In genomic region chr9:17810728-17811634, GRCh38 we compare ENCODE assay signal across 8 cellular contexts.
DNase-seq lines count a peak whose midpoint lies in the region; ATAC-seq and TF ChIP-seq lines count a peak whose summit lies in the region.

No MANE protein-coding gene starts in this region.

- 14 to 21% methylated on average over 10 to 14 of the region's 14 CpGs for WGBS in transverse colon (ENCODE audit: low coverage in 1 of 2), 2 donors

- H3K9me3 ChIP-seq in mucosa of descending colon (no peaks in the 10 kb centered on the region), transverse colon (no peaks in the 10 kb centered on the region)

- peaks cover 7% of the 10 kb centered on the region for H3K4me1 ChIP-seq in mucosa of descending colon (ENCODE audit: low read depth)
- H3K4me1 ChIP-seq in transverse colon, result peaks cover 0 to 14% (median 2%) of the 10 kb centered on the region in 4 donors

- intact Hi-C loops in Calu3 (cut with micrococcal nuclease; ENCODE audit: unreplicated experiment), result loop anchor here (1.0 to 10.0 kb wide), 5 partner anchors 251 to 1216 kb away; no protein-coding TSS in a partner anchor
- intact Hi-C loops in mucosa of descending colon (cut with DNase I, micrococcal nuclease), result loop anchor here (5.0 to 10.0 kb wide), 2 partner anchors 401 to 1214 kb away; no protein-coding TSS in a partner anchor
- intact Hi-C loops in transverse colon (cut with DNase I; ENCODE audit: low total_unique reads), result no loop called here

- H3K36me3 ChIP-seq in mucosa of descending colon (ENCODE audit: low read depth), result no peaks in the 10 kb centered on the region
- no peaks in the 10 kb centered on the region for H3K36me3 ChIP-seq in transverse colon

- in situ Hi-C loops in SK-MEL-5 (cut with HindIII; ENCODE audit: low pct_unique_long_range_greater_than_20kb, low sequenced_read_pairs) (no loop called here), transverse colon (cut with MboI; ENCODE audit: low pct_ligation_motif_present in 1 of 4, low pct_unique_long_range_greater_than_20kb in 1 of 4, low sequenced_read_pairs in 3 of 4) (loop anchor here in 2 of 4 donors (5.0 to 25.0 kb wide), 2 partner anchors 396 to 1226 kb away; partner anchors contain the start of genes RRAGA (in 2 of the 2) and SAXO1 (in 2 of the 2))

- ATAC-seq in GM19351 (IDR thresholded peaks at IDR 0.05; ENCODE audit: unreplicated experiment), result peak; percentile 66
- peak; percentile 67 for ATAC-seq in mucosa of descending colon

- no peak overlapping the region for H3K27ac ChIP-seq in transverse colon

- no peaks in the 10 kb centered on the region for H3K27me3 ChIP-seq in transverse colon

- TF ChIP-seq EP300 in transverse colon (IDR thresholded peaks at IDR 0.05; ENCODE audit: low read depth), result no peak

- H3K4me1 Mint-ChIP-seq in Calu3 (ENCODE audit: low read depth, unreplicated experiment), result peaks cover 20% of the 10 kb centered on the region

- H3K9me3 Mint-ChIP-seq in Calu3 (ENCODE audit: low read depth, unreplicated experiment), result no peaks in the 10 kb centered on the region

- CTCF ChIA-PET in Calu3 (lab: Charles Lee), result interaction anchor here (1.1 to 1.7 kb wide), 6 partner anchors 17 to 403 kb away, joined by 4 to 15 read pairs (median 8); no protein-coding TSS in a partner anchor

- no peaks in the 10 kb centered on the region for H3K36me3 Mint-ChIP-seq in Calu3 (ENCODE audit: insufficient read depth, unreplicated experiment)

- no peaks in the 10 kb centered on the region for H3K27me3 Mint-ChIP-seq in Calu3 (ENCODE audit: unreplicated experiment)

- no peak overlapping the region for H3K27ac Mint-ChIP-seq in Calu3 (ENCODE audit: unreplicated experiment)

- no peak for TF ChIP-seq POLR2A in transverse colon (IDR thresholded peaks at IDR 0.05)

- no peak overlapping the region for H3K4me3 Mint-ChIP-seq in Calu3 (ENCODE audit: low read depth, unreplicated experiment)

- BruUV-seq in Calu3 (replicated peaks; lab: Mats Ljungman, UMichigan), result no TSS peak

- DNase-seq in Calu3 (peak; percentile 55), M059J (ENCODE audit: low read depth) (peak; percentile 61), SK-MEL-5 (ENCODE audit: low read depth, low spot score) (peak; percentile 57), dermis microvascular lymphatic vessel endothelial cell (ENCODE audit: low read depth in 2 of 2) (peak; percentile 41 to 70), mucosa of descending colon (peak in 1 of 3 donors; percentile 85), transverse colon (peak; percentile 60), occipital lobe (lab: John Stamatoyannopoulos, UW) (no peak)

- H3K4me3 ChIP-seq in mucosa of descending colon (no peak overlapping the region), transverse colon (no peak overlapping the region)

- TF ChIP-seq CTCF in Calu3 (IDR thresholded peaks at IDR 0.05; ENCODE audit: unreplicated experiment) (peak; percentile 57), mucosa of descending colon (IDR thresholded peaks at IDR 0.05) (peak; percentile 40), transverse colon (IDR thresholded peaks at IDR 0.05) (peak; percentile 81 to 90 (median 84))
